Comparison of ENCODE assay signal across 1 cellular context in genomic region chr5:10247217-10247616, GRCh38.
TF ChIP-seq lines count a peak whose summit lies in the region.

No MANE protein-coding gene starts in this region.

TF ChIP-seq in HepG2, 621 proteins besides CTCF, POLR2A, EP300 and RAD21:
- TF ChIP-seq ZNF121 (CRISPR knock-in tag; IDR thresholded peaks at IDR 0.05) (peak; percentile 73), ZNF770 (CRISPR knock-in tag; IDR thresholded peaks at IDR 0.05) (peak; percentile 46)
TF ChIP-seq in HepG2: peak in this region for 2; not testable (repeated sequence) for 619.
